In genomic region chrX:11427082-11428033, GRCh38 we compare ENCODE assay signal across 8 cellular contexts.
DNase-seq lines count a peak whose midpoint lies in the region; ATAC-seq and TF ChIP-seq lines count a peak whose summit lies in the region.

No MANE protein-coding gene starts in this region.

- TF ChIP-seq POLR2A in vagina (IDR thresholded peaks at IDR 0.05): no peak

- TF ChIP-seq CTCF in AG09319 (IDR thresholded peaks at IDR 0.05; ENCODE audit: low read depth, low read length) (peak; percentile 52), coronary artery (IDR thresholded peaks at IDR 0.05) (peak; percentile 14), vagina (IDR thresholded peaks at IDR 0.05) (peak in 1 of 3 experiments; percentile 43)

- no peaks in the 10 kb centered on the region for H3K9me3 ChIP-seq in vagina

- H3K4me1 ChIP-seq in vagina: no peaks in the 10 kb centered on the region

- H3K36me3 ChIP-seq in H7 (replicated peaks; ENCODE audit: control insufficient read depth, insufficient read depth, low read length) (no peaks in the 10 kb centered on the region), vagina (no peaks in the 10 kb centered on the region)

- peak overlapping the region; percentile 64 for H3K4me3 ChIP-seq in H7 (ENCODE audit: insufficient read depth, low read depth, low read length)
- peak overlapping the region; percentile 79 for H3K4me3 ChIP-seq in coronary artery
- peak overlapping the region; percentile 50 to 52 for H3K4me3 ChIP-seq in vagina

- DNase-seq in AG09319 (ENCODE audit: extremely low read depth, low read depth) (no peak), H7 (peak; percentile 78), coronary artery (ENCODE audit: low spot score) (no peak), lung microvascular endothelial cell (ENCODE audit: low read depth in 2 of 2) (peak; percentile 8 to 22), vagina (ENCODE audit: extremely low spot score in 2 of 2) (no peak), NCI-H1092 treated with DMSO at 0.1 percent for 48 hours (lab: John Stamatoyannopoulos, UW) (no peak), NCI-H146 (lab: John Stamatoyannopoulos, UW) (no peak)

- peaks cover 26% of the 10 kb centered on the region for H3K27me3 ChIP-seq in H7 (ENCODE audit: control insufficient read depth, insufficient read depth, low read length)
- H3K27me3 ChIP-seq in vagina: no peaks in the 10 kb centered on the region

- intact Hi-C loops in vagina (cut with DNase I): no loop called here

- H3K27ac ChIP-seq in coronary artery (peak overlapping the region; percentile 77 to 90), vagina (peak overlapping the region; percentile 65)

- no peak for ATAC-seq in HG03571 (IDR thresholded peaks at IDR 0.05; ENCODE audit: unreplicated experiment)

Comparison
In these comparisons a context has a peak if more than half of its experiments do, and no peak if none do; other contexts are left out.
1. DNase-seq: peak in H7 (single experiment) and lung microvascular endothelial cell (2 of 2); none in AG09319 (single experiment), coronary artery (single experiment), vagina (0 of 2), NCI-H1092 treated with DMSO at 0.1 percent for 48 hours (single experiment) and NCI-H146 (single experiment).
2. Peak in every context shown above with its lines, with median percentiles within 50 percentile points of each other: H3K4me3 ChIP-seq.